Comparison of ENCODE assay signal across 1 cellular context in the genomic region with DNA sequence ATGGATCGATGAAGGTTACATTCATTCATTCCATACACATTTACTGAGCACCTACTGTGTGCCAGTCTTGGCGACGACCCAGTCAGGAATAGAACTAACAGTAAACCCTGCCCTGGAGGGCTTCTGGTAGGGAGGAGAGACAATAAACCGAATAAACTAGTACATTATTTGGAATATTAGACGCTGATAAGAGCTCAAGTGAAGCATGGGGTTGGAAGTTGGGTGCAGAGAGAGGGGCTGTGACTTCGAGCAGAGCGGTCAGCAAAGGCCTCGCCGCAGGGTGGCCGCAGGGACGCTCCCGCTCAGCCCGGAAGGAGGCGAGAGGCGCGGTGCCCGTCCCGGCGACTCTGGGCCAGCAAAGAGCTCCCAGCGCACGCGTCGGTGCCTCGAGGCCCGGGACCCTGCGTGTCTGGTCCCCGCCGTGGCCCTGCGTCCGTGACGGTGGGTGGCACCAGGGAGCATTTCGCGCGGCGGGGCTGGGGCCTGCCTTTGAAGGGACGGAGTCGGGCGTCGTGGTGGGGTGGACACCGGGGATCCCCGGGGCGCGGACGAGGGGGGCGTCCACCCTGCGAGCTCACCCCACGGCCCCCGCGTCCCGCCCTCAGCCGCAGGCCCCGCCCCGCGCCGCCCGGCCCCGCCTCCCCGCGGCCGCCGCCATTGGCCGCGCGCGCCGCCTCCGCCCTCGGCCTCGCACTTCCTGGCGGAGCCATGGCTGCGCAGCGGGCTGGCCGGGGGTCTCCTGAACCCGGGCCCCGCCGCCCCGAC.
TF ChIP-seq lines count a peak whose summit lies in the region.

KLHL36 (plus strand) TSS at position 682 of the 765 bp plus-strand sequence. CDS start 2,357 bp downstream, outside the sequence.

TF ChIP-seq in K562, 482 proteins besides CTCF, POLR2A, EP300 and RAD21 (continued from another document):
- TF ChIP-seq, protein P1, sequence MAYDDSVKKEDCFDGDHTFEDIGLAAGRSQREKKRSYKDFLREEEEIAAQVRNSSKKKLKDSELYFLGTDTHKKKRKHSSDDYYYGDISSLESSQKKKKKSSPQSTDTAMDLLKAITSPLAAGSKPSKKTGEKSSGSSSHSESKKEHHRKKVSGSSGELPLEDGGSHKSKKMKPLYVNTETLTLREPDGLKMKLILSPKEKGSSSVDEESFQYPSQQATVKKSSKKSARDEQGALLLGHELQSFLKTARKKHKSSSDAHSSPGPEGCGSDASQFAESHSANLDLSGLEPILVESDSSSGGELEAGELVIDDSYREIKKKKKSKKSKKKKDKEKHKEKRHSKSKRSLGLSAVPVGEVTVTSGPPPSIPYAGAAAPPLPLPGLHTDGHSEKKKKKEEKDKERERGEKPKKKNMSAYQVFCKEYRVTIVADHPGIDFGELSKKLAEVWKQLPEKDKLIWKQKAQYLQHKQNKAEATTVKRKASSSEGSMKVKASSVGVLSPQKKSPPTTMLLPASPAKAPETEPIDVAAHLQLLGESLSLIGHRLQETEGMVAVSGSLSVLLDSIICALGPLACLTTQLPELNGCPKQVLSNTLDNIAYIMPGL (CRISPR knock-in tag; IDR thresholded peaks at IDR 0.05) = peak; percentile 98
- TF ChIP-seq HDGF (IDR thresholded peaks at IDR 0.05) (no peak), ZNF551 (CRISPR knock-in tag; IDR thresholded peaks at IDR 0.05) (no peak), TFE3 (CRISPR knock-in tag; IDR thresholded peaks at IDR 0.05) (no peak), CHCHD3 (CRISPR knock-in tag; IDR thresholded peaks at IDR 0.05) (no peak), CBX1 (IDR thresholded peaks at IDR 0.05; ENCODE audit: low read depth) (peak; percentile 72; the same call in 1 of the 2 replicates), CSDE1 (IDR thresholded peaks at IDR 0.05) (no peak), CREB5 (CRISPR knock-in tag; IDR thresholded peaks at IDR 0.05) (no peak), FOXJ2 (tag; IDR thresholded peaks at IDR 0.05) (no peak), CREM (IDR thresholded peaks at IDR 0.05; ENCODE audit: low read depth) (no peak), GATAD2A (IDR thresholded peaks at IDR 0.05) (peak; percentile 95), HMGN3 (IDR thresholded peaks at IDR 0.05; ENCODE audit: borderline replicate concordance, extremely low read depth, insufficient read length, low read depth, low read length) (peak; percentile 86), ZNF165 (CRISPR knock-in tag; IDR thresholded peaks at IDR 0.05; ENCODE audit: borderline replicate concordance) (no peak), FOXK1 (CRISPR knock-in tag; IDR thresholded peaks at IDR 0.05; ENCODE audit: borderline replicate concordance) (peak; percentile 86; the same call in 1 of the 2 replicates), ILK (tag; IDR thresholded peaks at IDR 0.05; ENCODE audit: borderline replicate concordance, low read depth) (no peak), IFI16 (CRISPR knock-in tag; IDR thresholded peaks at IDR 0.05) (no peak), ZNF586 (CRISPR knock-in tag; conservative IDR thresholded peaks at IDR 0.05) (no peak), ERF (CRISPR knock-in tag; IDR thresholded peaks at IDR 0.05) (no peak), MCM7 (IDR thresholded peaks at IDR 0.05) (no peak), NKRF (IDR thresholded peaks at IDR 0.05; ENCODE audit: borderline replicate concordance) (no peak), NFATC3 (IDR thresholded peaks at IDR 0.05) (no peak), ELF2 (CRISPR knock-in tag; IDR thresholded peaks at IDR 0.05) (0 out of 2 replicates have a peak, but pooled peaks have one; percentile 16), NFRKB (IDR thresholded peaks at IDR 0.05; ENCODE audit: low read depth) (no peak), DPF2 (IDR thresholded peaks at IDR 0.05) (peak; percentile 26; the same call in 1 of the 2 replicates), SNAPC5 (CRISPR knock-in tag; IDR thresholded peaks at IDR 0.05) (no peak), ADNP (tag; IDR thresholded peaks at IDR 0.05) (no peak), ZZZ3 (IDR thresholded peaks at IDR 0.05) (no peak), SNRNP70 (optimal IDR thresholded peaks at IDR 0.05; ENCODE audit: low read depth, low read length) (no peak), SAFB2 (IDR thresholded peaks at IDR 0.05; ENCODE audit: borderline replicate concordance, low read depth, low read length, severe bottlenecking) (no peak), SMARCB1 (IDR thresholded peaks at IDR 0.05; ENCODE audit: insufficient read length, low read depth) (no peak), SMARCC2 (IDR thresholded peaks at IDR 0.05; ENCODE audit: low read depth) (no peak), NELFE (IDR thresholded peaks at IDR 0.05; ENCODE audit: insufficient read depth, insufficient read length) (no peak), ZNF124 (CRISPR knock-in tag; IDR thresholded peaks at IDR 0.05) (0 out of 2 replicates have a peak, but pooled peaks have one; percentile 61), TCF3 (CRISPR knock-in tag; IDR thresholded peaks at IDR 0.05) (no peak)
- TF ChIP-seq, protein P2, sequence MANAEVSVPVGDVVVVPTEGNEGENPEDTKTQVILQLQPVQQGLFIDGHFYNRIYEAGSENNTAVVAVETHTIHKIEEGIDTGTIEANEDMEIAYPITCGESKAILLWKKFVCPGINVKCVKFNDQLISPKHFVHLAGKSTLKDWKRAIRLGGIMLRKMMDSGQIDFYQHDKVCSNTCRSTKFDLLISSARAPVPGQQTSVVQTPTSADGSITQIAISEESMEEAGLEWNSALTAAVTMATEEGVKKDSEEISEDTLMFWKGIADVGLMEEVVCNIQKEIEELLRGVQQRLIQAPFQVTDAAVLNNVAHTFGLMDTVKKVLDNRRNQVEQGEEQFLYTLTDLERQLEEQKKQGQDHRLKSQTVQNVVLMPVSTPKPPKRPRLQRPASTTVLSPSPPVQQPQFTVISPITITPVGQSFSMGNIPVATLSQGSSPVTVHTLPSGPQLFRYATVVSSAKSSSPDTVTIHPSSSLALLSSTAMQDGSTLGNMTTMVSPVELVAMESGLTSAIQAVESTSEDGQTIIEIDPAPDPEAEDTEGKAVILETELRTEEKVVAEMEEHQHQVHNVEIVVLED (CRISPR knock-in tag; IDR thresholded peaks at IDR 0.05) = peak; percentile 20; the same call in 1 of the 2 replicates
- TF ChIP-seq, protein P3, sequence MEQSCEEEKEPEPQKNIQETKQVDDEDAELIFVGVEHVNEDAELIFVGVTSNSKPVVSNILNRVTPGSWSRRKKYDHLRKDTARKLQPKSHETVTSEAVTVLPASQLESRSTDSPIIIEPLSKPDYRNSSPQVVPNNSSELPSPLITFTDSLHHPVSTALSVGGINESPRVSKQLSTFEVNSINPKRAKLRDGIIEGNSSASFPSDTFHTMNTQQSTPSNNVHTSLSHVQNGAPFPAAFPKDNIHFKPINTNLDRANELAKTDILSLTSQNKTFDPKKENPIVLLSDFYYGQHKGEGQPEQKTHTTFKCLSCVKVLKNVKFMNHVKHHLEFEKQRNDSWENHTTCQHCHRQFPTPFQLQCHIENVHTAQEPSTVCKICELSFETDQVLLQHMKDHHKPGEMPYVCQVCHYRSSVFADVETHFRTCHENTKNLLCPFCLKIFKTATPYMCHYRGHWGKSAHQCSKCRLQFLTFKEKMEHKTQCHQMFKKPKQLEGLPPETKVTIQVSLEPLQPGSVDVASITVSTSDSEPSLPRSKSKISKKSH (CRISPR knock-in tag; IDR thresholded peaks at IDR 0.05) = no peak
- TF ChIP-seq, protein P4, sequence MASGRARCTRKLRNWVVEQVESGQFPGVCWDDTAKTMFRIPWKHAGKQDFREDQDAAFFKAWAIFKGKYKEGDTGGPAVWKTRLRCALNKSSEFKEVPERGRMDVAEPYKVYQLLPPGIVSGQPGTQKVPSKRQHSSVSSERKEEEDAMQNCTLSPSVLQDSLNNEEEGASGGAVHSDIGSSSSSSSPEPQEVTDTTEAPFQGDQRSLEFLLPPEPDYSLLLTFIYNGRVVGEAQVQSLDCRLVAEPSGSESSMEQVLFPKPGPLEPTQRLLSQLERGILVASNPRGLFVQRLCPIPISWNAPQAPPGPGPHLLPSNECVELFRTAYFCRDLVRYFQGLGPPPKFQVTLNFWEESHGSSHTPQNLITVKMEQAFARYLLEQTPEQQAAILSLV (tag; IDR thresholded peaks at IDR 0.05) = no peak
- TF ChIP-seq, protein P5, sequence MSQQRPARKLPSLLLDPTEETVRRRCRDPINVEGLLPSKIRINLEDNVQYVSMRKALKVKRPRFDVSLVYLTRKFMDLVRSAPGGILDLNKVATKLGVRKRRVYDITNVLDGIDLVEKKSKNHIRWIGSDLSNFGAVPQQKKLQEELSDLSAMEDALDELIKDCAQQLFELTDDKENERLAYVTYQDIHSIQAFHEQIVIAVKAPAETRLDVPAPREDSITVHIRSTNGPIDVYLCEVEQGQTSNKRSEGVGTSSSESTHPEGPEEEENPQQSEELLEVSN (IDR thresholded peaks at IDR 0.05; ENCODE audit: borderline replicate concordance in 1 of 2, extremely low read depth in 1 of 2, insufficient read depth in 1 of 2, insufficient read length in 1 of 2, low read depth in 1 of 2, low read length in 1 of 2, poor library complexity in 1 of 2, severe bottlenecking in 1 of 2) = peak; percentile 90 to 96
- TF ChIP-seq, protein P6, sequence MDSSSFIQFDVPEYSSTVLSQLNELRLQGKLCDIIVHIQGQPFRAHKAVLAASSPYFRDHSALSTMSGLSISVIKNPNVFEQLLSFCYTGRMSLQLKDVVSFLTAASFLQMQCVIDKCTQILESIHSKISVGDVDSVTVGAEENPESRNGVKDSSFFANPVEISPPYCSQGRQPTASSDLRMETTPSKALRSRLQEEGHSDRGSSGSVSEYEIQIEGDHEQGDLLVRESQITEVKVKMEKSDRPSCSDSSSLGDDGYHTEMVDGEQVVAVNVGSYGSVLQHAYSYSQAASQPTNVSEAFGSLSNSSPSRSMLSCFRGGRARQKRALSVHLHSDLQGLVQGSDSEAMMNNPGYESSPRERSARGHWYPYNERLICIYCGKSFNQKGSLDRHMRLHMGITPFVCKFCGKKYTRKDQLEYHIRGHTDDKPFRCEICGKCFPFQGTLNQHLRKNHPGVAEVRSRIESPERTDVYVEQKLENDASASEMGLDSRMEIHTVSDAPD (CRISPR knock-in tag; IDR thresholded peaks at IDR 0.05) = no peak
- TF ChIP-seq, protein P7, sequence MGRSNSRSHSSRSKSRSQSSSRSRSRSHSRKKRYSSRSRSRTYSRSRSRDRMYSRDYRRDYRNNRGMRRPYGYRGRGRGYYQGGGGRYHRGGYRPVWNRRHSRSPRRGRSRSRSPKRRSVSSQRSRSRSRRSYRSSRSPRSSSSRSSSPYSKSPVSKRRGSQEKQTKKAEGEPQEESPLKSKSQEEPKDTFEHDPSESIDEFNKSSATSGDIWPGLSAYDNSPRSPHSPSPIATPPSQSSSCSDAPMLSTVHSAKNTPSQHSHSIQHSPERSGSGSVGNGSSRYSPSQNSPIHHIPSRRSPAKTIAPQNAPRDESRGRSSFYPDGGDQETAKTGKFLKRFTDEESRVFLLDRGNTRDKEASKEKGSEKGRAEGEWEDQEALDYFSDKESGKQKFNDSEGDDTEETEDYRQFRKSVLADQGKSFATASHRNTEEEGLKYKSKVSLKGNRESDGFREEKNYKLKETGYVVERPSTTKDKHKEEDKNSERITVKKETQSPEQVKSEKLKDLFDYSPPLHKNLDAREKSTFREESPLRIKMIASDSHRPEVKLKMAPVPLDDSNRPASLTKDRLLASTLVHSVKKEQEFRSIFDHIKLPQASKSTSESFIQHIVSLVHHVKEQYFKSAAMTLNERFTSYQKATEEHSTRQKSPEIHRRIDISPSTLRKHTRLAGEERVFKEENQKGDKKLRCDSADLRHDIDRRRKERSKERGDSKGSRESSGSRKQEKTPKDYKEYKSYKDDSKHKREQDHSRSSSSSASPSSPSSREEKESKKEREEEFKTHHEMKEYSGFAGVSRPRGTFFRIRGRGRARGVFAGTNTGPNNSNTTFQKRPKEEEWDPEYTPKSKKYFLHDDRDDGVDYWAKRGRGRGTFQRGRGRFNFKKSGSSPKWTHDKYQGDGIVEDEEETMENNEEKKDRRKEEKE (IDR thresholded peaks at IDR 0.05; ENCODE audit: borderline replicate concordance in 1 of 2, control insufficient read depth in 1 of 2, low read depth in 2 of 2, low read length in 1 of 2) = no peak
